Comparison of ENCODE assay signal across 8 cellular contexts in genomic region chr22:21629262-21630149, GRCh38. TPM values are rescaled to one million over a fixed set of nuclear protein-coding genes. Genes with fewer than 3 reads are reported as not detected.
DNase-seq lines count a peak whose midpoint lies in the region; ATAC-seq and TF ChIP-seq lines count a peak whose summit lies in the region.

A gene with protein sequence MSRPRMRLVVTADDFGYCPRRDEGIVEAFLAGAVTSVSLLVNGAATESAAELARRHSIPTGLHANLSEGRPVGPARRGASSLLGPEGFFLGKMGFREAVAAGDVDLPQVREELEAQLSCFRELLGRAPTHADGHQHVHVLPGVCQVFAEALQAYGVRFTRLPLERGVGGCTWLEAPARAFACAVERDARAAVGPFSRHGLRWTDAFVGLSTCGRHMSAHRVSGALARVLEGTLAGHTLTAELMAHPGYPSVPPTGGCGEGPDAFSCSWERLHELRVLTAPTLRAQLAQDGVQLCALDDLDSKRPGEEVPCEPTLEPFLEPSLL (minus strand): TSS chr22:21630022. CDS start chr22:21630014, 8 bp downstream.

- POLR2A ChIA-PET in PC-9 (lab: Charles Lee; ENCODE audit: unreplicated experiment) = interaction anchor here (0.6 to 0.7 kb wide), 5 partner anchors 13 to 55 kb away, joined by 3 to 5 read pairs (median 4); partner anchors contain the start of gene SDF2L1

- peak; percentile 43 for DNase-seq in DMS79 (lab: John Stamatoyannopoulos, UW)
- DNase-seq in KG1 (lab: John Stamatoyannopoulos, UW) = peak; percentile 81
- DNase-seq in PC-9 = peak; percentile 80 to 91
- peak; percentile 97 for DNase-seq in activated T-cell treated with anti-CD3 and anti-CD28 coated beads, Interleukin-2, amount 50 U/mL, for 1 hour
- DNase-seq in stimulated activated CD8-positive, alpha-beta memory T cell treated with anti-CD3 and anti-CD28 coated beads, Interleukin-7, amount 100 ng/mL, for 24 hours (ENCODE audit: low read depth) = peak; percentile 95

- no peaks in the 10 kb centered on the region for H3K27me3 ChIP-seq in PC-9 (ENCODE audit: insufficient read depth, low read depth)
- no peaks in the 10 kb centered on the region for H3K27me3 ChIP-seq in esophagus (ENCODE audit: control insufficient read depth in 1 of 2, insufficient read depth in 2 of 2, low read length in 2 of 2)
- H3K27me3 ChIP-seq in muscle layer of duodenum (ENCODE audit: low read depth, low read length) = no peaks in the 10 kb centered on the region

- no peaks in the 10 kb centered on the region for H3K9me3 ChIP-seq in PC-9 (ENCODE audit: insufficient read depth, low read depth)
- no peaks in the 10 kb centered on the region for H3K9me3 ChIP-seq in esophagus (ENCODE audit: control insufficient read depth in 2 of 2, insufficient read depth in 1 of 2, low read depth in 1 of 2, low read length in 1 of 2)
- no peaks in the 10 kb centered on the region for H3K9me3 ChIP-seq in muscle layer of duodenum (ENCODE audit: control insufficient read depth in 1 of 2, low read length in 2 of 2)

- intact Hi-C loops in PC-9 (cut with micrococcal nuclease; ENCODE audit: unreplicated experiment) = no loop called here

- H3K4me2 ChIP-seq in PC-9 = peak within 1 kb of the TSS; percentile 76

- peaks cover 36% of the 10 kb centered on the region for H3K79me2 ChIP-seq in PC-9 (ENCODE audit: low read depth)

- CTCF ChIA-PET in PC-9 (lab: Charles Lee) = interaction anchor here (0.6 to 2.2 kb wide), 5 partner anchors 12 to 55 kb away, joined by 3 to 12 read pairs (median 4); partner anchors contain the start of gene SDF2L1

- peak; percentile 55; the same call in 1 of the 2 replicates for TF ChIP-seq CTCF in PC-9 (conservative IDR thresholded peaks at IDR 0.05)

- TSS peak; percentile 55 for BruUV-seq in PC-9 (replicated peaks; lab: Mats Ljungman, UMichigan)

- 1% methylated on average over 77 to 93 of the region's 93 CpGs for WGBS in esophagus, 2 donors

- peaks cover 20% of the 10 kb centered on the region for H4K20me1 ChIP-seq in PC-9 (ENCODE audit: insufficient read depth)

- H3K36me3 ChIP-seq in PC-9 (ENCODE audit: low read depth) (no peaks in the 10 kb centered on the region), esophagus (ENCODE audit: control insufficient read depth in 2 of 2, insufficient read depth in 2 of 2, low read length in 1 of 2) (peaks cover 0 to 3% of the 10 kb centered on the region in 2 donors), muscle layer of duodenum (ENCODE audit: control insufficient read depth in 1 of 2, insufficient read depth in 2 of 2, low read length in 2 of 2) (no peaks in the 10 kb centered on the region)

- peak within 1 kb of the TSS; percentile 75 for H3K27ac ChIP-seq in PC-9
- H3K27ac ChIP-seq in esophagus (ENCODE audit: low read depth in 2 of 2, low read length in 1 of 2) = peak within 1 kb of the TSS; percentile 69 to 72
- H3K27ac ChIP-seq in muscle layer of duodenum (ENCODE audit: low read length) = no peak within 1 kb of the TSS

- peaks cover 24% of the 10 kb centered on the region; the same call in 1 of the 2 replicates for H3F3A ChIP-seq in PC-9 (ENCODE audit: insufficient read depth, low read depth)

- H3K9me2 ChIP-seq in PC-9 (ENCODE audit: insufficient read depth) = no peaks in the 10 kb centered on the region

- peak; percentile 67 for ATAC-seq in GM21723 (IDR thresholded peaks at IDR 0.05; ENCODE audit: unreplicated experiment)

- H2AFZ ChIP-seq in PC-9 = peak within 1 kb of the TSS; percentile 81

- H3K4me3 ChIP-seq in PC-9 (peak within 1 kb of the TSS; percentile 80), esophagus (ENCODE audit: low read depth in 1 of 2, low read length in 2 of 2) (peak within 1 kb of the TSS; percentile 77 to 98), muscle layer of duodenum (ENCODE audit: low read depth in 1 of 2, low read length in 2 of 2) (peak within 1 kb of the TSS; percentile 71 to 97)

- H3K4me1 ChIP-seq in PC-9 (replicated peaks; ENCODE audit: insufficient read depth) = peaks cover 7% of the 10 kb centered on the region; the same call in 1 of the 2 replicates
- H3K4me1 ChIP-seq in esophagus (ENCODE audit: control insufficient read depth in 2 of 2, insufficient read depth in 2 of 2, low read length in 1 of 2) = peaks cover 4 to 19% of the 10 kb centered on the region in 2 donors
- peaks cover 0 to 9% of the 10 kb centered on the region in 2 donors for H3K4me1 ChIP-seq in muscle layer of duodenum (ENCODE audit: control insufficient read depth in 1 of 2, insufficient read depth in 2 of 2, low read length in 2 of 2)

RNA-seq across cellular contexts. Expression of the gene that starts here (rescaled TPM):
- total RNA-seq in PC-9 (2021) = 25.7 and 39.1 TPM in 2 replicates
- polyA plus RNA-seq in esophagus = 10 to 100 TPM; 28.5 to 31.4 TPM

Comparison
In these comparisons a context has a peak if more than half of its experiments do, and no peak if none do; other contexts are left out.
1. DNase-seq: peak in every context shown above with its lines; median percentile 97 in activated T-cell treated with anti-CD3 and anti-CD28 coated beads, Interleukin-2, amount 50 U/mL, for 1 hour; 95 in stimulated activated CD8-positive, alpha-beta memory T cell treated with anti-CD3 and anti-CD28 coated beads, Interleukin-7, amount 100 ng/mL, for 24 hours; 86 in PC-9; 81 in KG1; 43 in DMS79.